8 cellular contexts compared by ENCODE assay signal in genomic region chr10:12042409-12042796, GRCh38. TPM values are rescaled to one million over a fixed set of nuclear protein-coding genes. Genes with fewer than 3 reads are reported as not detected.
DNase-seq lines count a peak whose midpoint lies in the region; ATAC-seq, FAIRE-seq and TF ChIP-seq lines count a peak whose summit lies in the region.

No MANE protein-coding gene starts in this region.

- H3K36me3 ChIP-seq in testis (ENCODE audit: low read depth, missing control alignments) = no peaks in the 10 kb centered on the region

- 0 to 2% methylated on average over 4 to 26 of the region's 31 CpGs for WGBS in testis, 2 donors

- ATAC-seq in HG03460 (IDR thresholded peaks at IDR 0.05; ENCODE audit: unreplicated experiment) (peak; percentile 0), natural killer cell (peak; percentile 17 to 25 (median 21))

- no peak for TF ChIP-seq POLR2A in testis (IDR thresholded peaks at IDR 0.05)

- H3K27ac ChIP-seq in testis = peak overlapping the region; percentile 98 to 99

- intact Hi-C loops in natural killer cell (cut with micrococcal nuclease) = loop anchor here (2.0 kb wide), 1 partner anchor 152 kb away; the partner anchor contains the start of gene NUDT5
- intact Hi-C loops in testis (cut with DNase I; ENCODE audit: low total_unique reads) = no loop called here

- H3K4me3 Mint-ChIP-seq in natural killer cell = peak overlapping the region; percentile 98

- H3K27ac Mint-ChIP-seq in natural killer cell = peak overlapping the region; percentile 97 to 98

- DNase-seq in activated CD8-positive, alpha-beta memory T cell treated with anti-CD3 and anti-CD28 coated beads for 4 hours (ENCODE audit: low read depth in 2 of 2) = peak; percentile 33 to 38
- no peak for DNase-seq in activated CD8-positive, alpha-beta memory T cell treated with anti-CD3 and anti-CD28 coated beads for 24 hours
- DNase-seq in activated CD4-positive, alpha-beta T cell treated with anti-CD3 and anti-CD28 coated beads, Interleukin-2, amount 50 U/mL, for 4 hours = peak; percentile 42 to 57
- DNase-seq in epithelial cell of proximal tubule (ENCODE audit: low read depth) (no peak), natural killer cell (no peak), testis (no peak), HTR-8/SVneo (ENCODE audit: insufficient read length, low spot score) (no peak)

- H3K9me3 Mint-ChIP-seq in natural killer cell = no peaks in the 10 kb centered on the region

- no peak for TF ChIP-seq CTCF in epithelial cell of proximal tubule (conservative IDR thresholded peaks at IDR 0.05; ENCODE audit: low read depth, low read length)
- TF ChIP-seq CTCF in natural killer cell (IDR thresholded peaks at IDR 0.05) = no peak
- no peak for TF ChIP-seq CTCF in testis (IDR thresholded peaks at IDR 0.05)

- H3K27me3 ChIP-seq in testis = no peaks in the 10 kb centered on the region

- no peak for FAIRE-seq in HTR-8/SVneo (lab: Jason Lieb, UNC)

- H3K36me3 Mint-ChIP-seq in natural killer cell = no peaks in the 10 kb centered on the region

- H3K4me3 ChIP-seq in epithelial cell of proximal tubule (ENCODE audit: low read depth, low read length) = peak overlapping the region; percentile 99
- peak overlapping the region; percentile 96 to 99 for H3K4me3 ChIP-seq in testis

- H3K4me1 Mint-ChIP-seq in natural killer cell = peaks cover 27 to 39% of the 10 kb centered on the region in 2 donors

- peaks cover 5% of the 10 kb centered on the region for H3K4me1 ChIP-seq in testis

- H3K27me3 Mint-ChIP-seq in natural killer cell (ENCODE audit: low read depth in 2 of 2) = no peaks in the 10 kb centered on the region

- no peaks in the 10 kb centered on the region for H3K9me3 ChIP-seq in testis

RNA-seq across cellular contexts. Expression of gene UPF2, which starts 0.2 kb away (rescaled TPM):
- total RNA-seq in epithelial cell of proximal tubule (11.3 and 12.2 TPM in 2 replicates), natural killer cell (10 to 100 TPM; 29.3 to 33.2 (median 30.1) TPM), testis (10 to 100 TPM; 36.9 to 43.7 TPM)
- polyA plus RNA-seq in testis (ENCODE audit: insufficient read depth, low read depth, low replicate concordance) = 15.7 TPM

RNA-seq across cellular contexts. Expression of gene DHTKD1, which starts 26.4 kb away (rescaled TPM):
- total RNA-seq in epithelial cell of proximal tubule (25.4 TPM in 2 replicates), natural killer cell (10 to 100 TPM; 14.4 to 17.3 (median 14.8) TPM), testis (10 to 100 TPM; 26.1 to 28.8 TPM)
- 15.6 TPM for polyA plus RNA-seq in testis (ENCODE audit: insufficient read depth, low read depth, low replicate concordance)

Comparison
In these comparisons a context has a peak if more than half of its experiments do, and no peak if none do; other contexts are left out.
1. DNase-seq: peak in activated CD8-positive, alpha-beta memory T cell treated with anti-CD3 and anti-CD28 coated beads for 4 hours (2 of 2) and activated CD4-positive, alpha-beta T cell treated with anti-CD3 and anti-CD28 coated beads, Interleukin-2, amount 50 U/mL, for 4 hours (2 of 2); none in activated CD8-positive, alpha-beta memory T cell treated with anti-CD3 and anti-CD28 coated beads for 24 hours (single experiment), epithelial cell of proximal tubule (single experiment), natural killer cell (single experiment), testis (single experiment) and HTR-8/SVneo (single experiment).